In the genomic region with DNA sequence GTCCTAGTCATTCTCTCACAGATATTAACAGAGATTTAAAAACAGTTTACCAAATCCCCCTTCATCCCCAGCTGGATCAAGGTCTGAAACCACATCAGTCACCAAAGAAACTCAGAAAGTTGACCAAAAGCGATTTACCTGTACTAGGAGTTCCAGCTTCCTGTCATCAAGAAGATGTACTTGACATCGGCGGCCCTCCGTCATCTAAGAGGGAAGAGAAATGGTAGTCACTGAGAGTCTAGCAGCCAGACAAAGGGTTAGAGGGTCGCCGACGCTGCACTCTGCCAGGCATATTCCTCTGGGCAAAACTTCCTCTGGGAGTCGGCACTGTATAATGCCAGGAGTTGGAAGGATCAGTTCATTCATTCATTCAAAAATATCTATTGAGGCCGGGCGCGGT, we compare ENCODE assay signal across 15 cellular contexts.
DNase-seq lines count a peak whose midpoint lies in the region; ATAC-seq and TF ChIP-seq lines count a peak whose summit lies in the region.
"Had no signal": no experiment of that assay in that cellular context is flagged by ENCODE, and none has a peak within 500 bp of the region (broad histone marks: within the 10 kb centered on the region; RNA-seq: fewer than 3 reads in every experiment).

No MANE protein-coding gene starts in this region.

- no peak overlapping the region for H3K4me3 Mint-ChIP-seq in dendritic cell treated with granulocyte-macrophage colony-stimulating factor and Interleukin-4, amounts not matched to agents 40 ng/mL and 50 ng/mL, for 4 days
- H3K4me3 Mint-ChIP-seq in neural progenitor cell, result no peak overlapping the region
- no peak overlapping the region for H3K4me3 Mint-ChIP-seq in stimulated activated effector memory CD8-positive, alpha-beta T cell treated with anti-CD3 and anti-CD28 coated beads, Interleukin-12 subunit alpha, Interleukin-12 subunit beta, amount 100 ng/mL, for 72 hours
- H3K4me3 Mint-ChIP-seq: CD4-positive, alpha-beta T cell; H9; IgD-negative memory B cell had no signal

- no peak overlapping the region for H2AFZ ChIP-seq in neural progenitor cell (replicated peaks)

- peaks cover 26% of the 10 kb centered on the region for H3K27me3 Mint-ChIP-seq in dendritic cell treated with granulocyte-macrophage colony-stimulating factor and Interleukin-4, amounts not matched to agents 40 ng/mL and 50 ng/mL, for 4 days
- no peaks in the 10 kb centered on the region for H3K27me3 Mint-ChIP-seq in neural progenitor cell (ENCODE audit: insufficient read depth, low read depth)
- H3K27me3 Mint-ChIP-seq: CD4-positive, alpha-beta T cell had no signal

- H3K36me3 ChIP-seq in neural progenitor cell, result no peaks in the 10 kb centered on the region
- H3K36me3 ChIP-seq in esophagus squamous epithelium, result no peaks in the 10 kb centered on the region

- H3K4me1 ChIP-seq in neural progenitor cell, result peaks cover 12% of the 10 kb centered on the region
- H3K4me1 ChIP-seq in esophagus squamous epithelium, result peaks cover 0 to 16% (median 2%) of the 10 kb centered on the region in 3 donors

- H3K4me2 ChIP-seq in neural progenitor cell, result no peak overlapping the region

- no peak overlapping the region for H3K27ac ChIP-seq in neural progenitor cell
- no peak overlapping the region for H3K27ac ChIP-seq in esophagus squamous epithelium
- H3K27ac ChIP-seq: C4-2B had no signal

- H3K36me3 Mint-ChIP-seq in dendritic cell treated with granulocyte-macrophage colony-stimulating factor and Interleukin-4, amounts not matched to agents 40 ng/mL and 50 ng/mL, for 4 days (ENCODE audit: low read depth), result peaks cover 5% of the 10 kb centered on the region
- peaks cover 18% of the 10 kb centered on the region for H3K36me3 Mint-ChIP-seq in neural progenitor cell
- H3K36me3 Mint-ChIP-seq in stimulated activated effector memory CD8-positive, alpha-beta T cell treated with anti-CD3 and anti-CD28 coated beads, Interleukin-12 subunit alpha, Interleukin-12 subunit beta, amount 100 ng/mL, for 72 hours, result no peaks in the 10 kb centered on the region

- DNase-seq in neural progenitor cell (ENCODE audit: low spot score) (no peak), kidney tubule cell (ENCODE audit: low spot score) (no peak), esophagus squamous epithelium (lab: John Stamatoyannopoulos, UW) (no peak)
- no peak for DNase-seq in stimulated activated effector memory CD8-positive, alpha-beta T cell treated with anti-CD3 and anti-CD28 coated beads, Interleukin-12 subunit alpha, Interleukin-12 subunit beta, amount 100 ng/mL, for 72 hours (ENCODE audit: low spot score in 2 of 2)
- DNase-seq: ACHN; CD4-positive, alpha-beta T cell; DMS153; DMS79; GDM1; H9 had no signal

- TF ChIP-seq CTCF in neural progenitor cell (IDR thresholded peaks at IDR 0.05), result no peak
- no peak for TF ChIP-seq CTCF in esophagus squamous epithelium (IDR thresholded peaks at IDR 0.05)

- no peaks in the 10 kb centered on the region for H3K9me3 Mint-ChIP-seq in dendritic cell treated with granulocyte-macrophage colony-stimulating factor and Interleukin-4, amounts not matched to agents 40 ng/mL and 50 ng/mL, for 4 days
- no peaks in the 10 kb centered on the region for H3K9me3 Mint-ChIP-seq in neural progenitor cell
- no peaks in the 10 kb centered on the region for H3K9me3 Mint-ChIP-seq in stimulated activated effector memory CD8-positive, alpha-beta T cell treated with anti-CD3 and anti-CD28 coated beads, Interleukin-12 subunit alpha, Interleukin-12 subunit beta, amount 100 ng/mL, for 72 hours
- H3K9me3 Mint-ChIP-seq: CD4-positive, alpha-beta T cell; H9; IgD-negative memory B cell had no signal

- ATAC-seq in stimulated activated effector memory CD8-positive, alpha-beta T cell treated with anti-CD3 and anti-CD28 coated beads, Interleukin-12 subunit alpha, Interleukin-12 subunit beta, amount 100 ng/mL, for 72 hours, result no peak
- ATAC-seq in GM21619 (IDR thresholded peaks at IDR 0.05; ENCODE audit: unreplicated experiment), result no peak
- ATAC-seq: HepG2 had no signal

- H3K4me1 Mint-ChIP-seq in dendritic cell treated with granulocyte-macrophage colony-stimulating factor and Interleukin-4, amounts not matched to agents 40 ng/mL and 50 ng/mL, for 4 days (ENCODE audit: low read depth), result peaks cover 27% of the 10 kb centered on the region
- H3K4me1 Mint-ChIP-seq in neural progenitor cell, result peaks cover 13% of the 10 kb centered on the region
- no peaks in the 10 kb centered on the region for H3K4me1 Mint-ChIP-seq in stimulated activated effector memory CD8-positive, alpha-beta T cell treated with anti-CD3 and anti-CD28 coated beads, Interleukin-12 subunit alpha, Interleukin-12 subunit beta, amount 100 ng/mL, for 72 hours
- H3K4me1 Mint-ChIP-seq: H9 had no signal

- H3F3A ChIP-seq in neural progenitor cell (ENCODE audit: low read depth), result no peaks in the 10 kb centered on the region

- H3K27me3 ChIP-seq in neural progenitor cell (no peaks in the 10 kb centered on the region), esophagus squamous epithelium (no peaks in the 10 kb centered on the region)

- H3K9me3 ChIP-seq in neural progenitor cell (ENCODE audit: low read depth) (no peaks in the 10 kb centered on the region), esophagus squamous epithelium (no peaks in the 10 kb centered on the region)

- H3K4me3 ChIP-seq in neural progenitor cell (no peak overlapping the region), esophagus squamous epithelium (no peak overlapping the region)

- no peaks in the 10 kb centered on the region for H4K20me1 ChIP-seq in neural progenitor cell (ENCODE audit: low read depth)

- intact Hi-C loops in dendritic cell treated with granulocyte-macrophage colony-stimulating factor and Interleukin-4, amounts not matched to agents 40 ng/mL and 50 ng/mL, for 4 days (cut with micrococcal nuclease), result no loop called here
- intact Hi-C loops in esophagus squamous epithelium (cut with DNase I), result no loop called here

- H3K27ac Mint-ChIP-seq in dendritic cell treated with granulocyte-macrophage colony-stimulating factor and Interleukin-4, amounts not matched to agents 40 ng/mL and 50 ng/mL, for 4 days, result peak overlapping the region; percentile 27
- peak overlapping the region; percentile 6 for H3K27ac Mint-ChIP-seq in neural progenitor cell
- peak overlapping the region; percentile 7 for H3K27ac Mint-ChIP-seq in stimulated activated effector memory CD8-positive, alpha-beta T cell treated with anti-CD3 and anti-CD28 coated beads, Interleukin-12 subunit alpha, Interleukin-12 subunit beta, amount 100 ng/mL, for 72 hours
- H3K27ac Mint-ChIP-seq: CD4-positive, alpha-beta T cell; H9; IgD-negative memory B cell had no signal

- peaks cover 50% of the 10 kb centered on the region for H3K79me2 ChIP-seq in neural progenitor cell (ENCODE audit: low read depth)

- 84 to 86% methylated on average over 6 to 11 of the region's 11 CpGs for WGBS in esophagus squamous epithelium, 2 donors

- no peak overlapping the region for H3K9ac ChIP-seq in neural progenitor cell

- TF ChIP-seq POLR2A in esophagus squamous epithelium (IDR thresholded peaks at IDR 0.05), result no peak
